1 cellular context compared by ENCODE assay signal in genomic region chr7:17099083-17099973, GRCh38.
TF ChIP-seq lines count a peak whose summit lies in the region.

No MANE protein-coding gene starts in this region.

TF ChIP-seq in A549, 52 proteins besides CTCF, POLR2A, EP300 and RAD21 (continued from another document):
- TF ChIP-seq, protein P1, sequence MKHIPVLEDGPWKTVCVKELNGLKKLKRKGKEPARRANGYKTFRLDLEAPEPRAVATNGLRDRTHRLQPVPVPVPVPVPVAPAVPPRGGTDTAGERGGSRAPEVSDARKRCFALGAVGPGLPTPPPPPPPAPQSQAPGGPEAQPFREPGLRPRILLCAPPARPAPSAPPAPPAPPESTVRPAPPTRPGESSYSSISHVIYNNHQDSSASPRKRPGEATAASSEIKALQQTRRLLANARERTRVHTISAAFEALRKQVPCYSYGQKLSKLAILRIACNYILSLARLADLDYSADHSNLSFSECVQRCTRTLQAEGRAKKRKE (CRISPR knock-in tag; IDR thresholded peaks at IDR 0.05; ENCODE audit: low read depth) = no peak
- TF ChIP-seq RNF2 (IDR thresholded peaks at IDR 0.05; ENCODE audit: borderline replicate concordance, low read depth) (no peak), NR3C1 (IDR thresholded peaks at IDR 0.05) (no peak), JUNB (IDR thresholded peaks at IDR 0.05) (peak; percentile 98), HOXA7 (CRISPR knock-in tag; IDR thresholded peaks at IDR 0.05) (no peak), FOSB (CRISPR knock-in tag; IDR thresholded peaks at IDR 0.05) (no peak), CHD2 (IDR thresholded peaks at IDR 0.05; ENCODE audit: low read length, partially characterized antibody) (no peak), CBX2 (IDR thresholded peaks at IDR 0.05; ENCODE audit: borderline replicate concordance, low read depth) (no peak), HOXB5 (CRISPR knock-in tag; IDR thresholded peaks at IDR 0.05) (peak; percentile 82), NFE2L2 (conservative IDR thresholded peaks at IDR 0.05; ENCODE audit: low read length) (no peak), CEBPB (IDR thresholded peaks at IDR 0.05) (peak; percentile 99 to 100), FOSL2 (IDR thresholded peaks at IDR 0.05) (peak; percentile 91), FOSL2 (CRISPR knock-in tag; IDR thresholded peaks at IDR 0.05) (peak; percentile 91), ZFP36 (IDR thresholded peaks at IDR 0.05; ENCODE audit: borderline replicate concordance, partially characterized antibody) (no peak), TP53 (CRISPR knock-in tag; IDR thresholded peaks at IDR 0.05) (no peak), ZNF302 (CRISPR knock-in tag; IDR thresholded peaks at IDR 0.05) (no peak), GATA3 (IDR thresholded peaks at IDR 0.05; ENCODE audit: borderline replicate concordance) (peak; percentile 95), ZSCAN20 (CRISPR knock-in tag; IDR thresholded peaks at IDR 0.05) (peak; percentile 74; the same call in 1 of the 2 replicates), MAZ (IDR thresholded peaks at IDR 0.05; ENCODE audit: borderline replicate concordance, low read depth, low read length) (no peak), ZC3H11A (IDR thresholded peaks at IDR 0.05) (no peak), FOXS1 (CRISPR knock-in tag; IDR thresholded peaks at IDR 0.05) (0 out of 2 replicates have a peak, but pooled peaks have one; percentile 48), RCOR1 (IDR thresholded peaks at IDR 0.05; ENCODE audit: low read depth, low read length) (no peak), HDAC2 (IDR thresholded peaks at IDR 0.05) (no peak), HES2 (IDR thresholded peaks at IDR 0.05) (peak; percentile 99), PHF8 (IDR thresholded peaks at IDR 0.05; ENCODE audit: borderline replicate concordance, low read depth) (no peak)
- TF ChIP-seq, protein P2, sequence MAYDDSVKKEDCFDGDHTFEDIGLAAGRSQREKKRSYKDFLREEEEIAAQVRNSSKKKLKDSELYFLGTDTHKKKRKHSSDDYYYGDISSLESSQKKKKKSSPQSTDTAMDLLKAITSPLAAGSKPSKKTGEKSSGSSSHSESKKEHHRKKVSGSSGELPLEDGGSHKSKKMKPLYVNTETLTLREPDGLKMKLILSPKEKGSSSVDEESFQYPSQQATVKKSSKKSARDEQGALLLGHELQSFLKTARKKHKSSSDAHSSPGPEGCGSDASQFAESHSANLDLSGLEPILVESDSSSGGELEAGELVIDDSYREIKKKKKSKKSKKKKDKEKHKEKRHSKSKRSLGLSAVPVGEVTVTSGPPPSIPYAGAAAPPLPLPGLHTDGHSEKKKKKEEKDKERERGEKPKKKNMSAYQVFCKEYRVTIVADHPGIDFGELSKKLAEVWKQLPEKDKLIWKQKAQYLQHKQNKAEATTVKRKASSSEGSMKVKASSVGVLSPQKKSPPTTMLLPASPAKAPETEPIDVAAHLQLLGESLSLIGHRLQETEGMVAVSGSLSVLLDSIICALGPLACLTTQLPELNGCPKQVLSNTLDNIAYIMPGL (CRISPR knock-in tag; IDR thresholded peaks at IDR 0.05; ENCODE audit: borderline replicate concordance) = no peak
- TF ChIP-seq, protein P3, sequence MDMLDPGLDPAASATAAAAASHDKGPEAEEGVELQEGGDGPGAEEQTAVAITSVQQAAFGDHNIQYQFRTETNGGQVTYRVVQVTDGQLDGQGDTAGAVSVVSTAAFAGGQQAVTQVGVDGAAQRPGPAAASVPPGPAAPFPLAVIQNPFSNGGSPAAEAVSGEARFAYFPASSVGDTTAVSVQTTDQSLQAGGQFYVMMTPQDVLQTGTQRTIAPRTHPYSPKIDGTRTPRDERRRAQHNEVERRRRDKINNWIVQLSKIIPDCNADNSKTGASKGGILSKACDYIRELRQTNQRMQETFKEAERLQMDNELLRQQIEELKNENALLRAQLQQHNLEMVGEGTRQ (IDR thresholded peaks at IDR 0.05) = no peak
- TF ChIP-seq, protein P4, sequence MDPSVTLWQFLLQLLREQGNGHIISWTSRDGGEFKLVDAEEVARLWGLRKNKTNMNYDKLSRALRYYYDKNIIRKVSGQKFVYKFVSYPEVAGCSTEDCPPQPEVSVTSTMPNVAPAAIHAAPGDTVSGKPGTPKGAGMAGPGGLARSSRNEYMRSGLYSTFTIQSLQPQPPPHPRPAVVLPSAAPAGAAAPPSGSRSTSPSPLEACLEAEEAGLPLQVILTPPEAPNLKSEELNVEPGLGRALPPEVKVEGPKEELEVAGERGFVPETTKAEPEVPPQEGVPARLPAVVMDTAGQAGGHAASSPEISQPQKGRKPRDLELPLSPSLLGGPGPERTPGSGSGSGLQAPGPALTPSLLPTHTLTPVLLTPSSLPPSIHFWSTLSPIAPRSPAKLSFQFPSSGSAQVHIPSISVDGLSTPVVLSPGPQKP (IDR thresholded peaks at IDR 0.05; ENCODE audit: low read depth, low read length) = no peak
- TF ChIP-seq, protein P5, sequence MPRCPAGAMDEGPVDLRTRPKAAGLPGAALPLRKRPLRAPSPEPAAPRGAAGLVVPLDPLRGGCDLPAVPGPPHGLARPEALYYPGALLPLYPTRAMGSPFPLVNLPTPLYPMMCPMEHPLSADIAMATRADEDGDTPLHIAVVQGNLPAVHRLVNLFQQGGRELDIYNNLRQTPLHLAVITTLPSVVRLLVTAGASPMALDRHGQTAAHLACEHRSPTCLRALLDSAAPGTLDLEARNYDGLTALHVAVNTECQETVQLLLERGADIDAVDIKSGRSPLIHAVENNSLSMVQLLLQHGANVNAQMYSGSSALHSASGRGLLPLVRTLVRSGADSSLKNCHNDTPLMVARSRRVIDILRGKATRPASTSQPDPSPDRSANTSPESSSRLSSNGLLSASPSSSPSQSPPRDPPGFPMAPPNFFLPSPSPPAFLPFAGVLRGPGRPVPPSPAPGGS (IDR thresholded peaks at IDR 0.05) = peak; percentile 98
- TF ChIP-seq, protein P6, sequence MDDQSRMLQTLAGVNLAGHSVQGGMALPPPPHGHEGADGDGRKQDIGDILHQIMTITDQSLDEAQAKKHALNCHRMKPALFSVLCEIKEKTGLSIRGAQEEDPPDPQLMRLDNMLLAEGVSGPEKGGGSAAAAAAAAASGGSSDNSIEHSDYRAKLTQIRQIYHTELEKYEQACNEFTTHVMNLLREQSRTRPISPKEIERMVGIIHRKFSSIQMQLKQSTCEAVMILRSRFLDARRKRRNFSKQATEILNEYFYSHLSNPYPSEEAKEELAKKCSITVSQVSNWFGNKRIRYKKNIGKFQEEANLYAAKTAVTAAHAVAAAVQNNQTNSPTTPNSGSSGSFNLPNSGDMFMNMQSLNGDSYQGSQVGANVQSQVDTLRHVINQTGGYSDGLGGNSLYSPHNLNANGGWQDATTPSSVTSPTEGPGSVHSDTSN (IDR thresholded peaks at IDR 0.05) = no peak
